23 cellular contexts compared by ENCODE assay signal in the genomic region with DNA sequence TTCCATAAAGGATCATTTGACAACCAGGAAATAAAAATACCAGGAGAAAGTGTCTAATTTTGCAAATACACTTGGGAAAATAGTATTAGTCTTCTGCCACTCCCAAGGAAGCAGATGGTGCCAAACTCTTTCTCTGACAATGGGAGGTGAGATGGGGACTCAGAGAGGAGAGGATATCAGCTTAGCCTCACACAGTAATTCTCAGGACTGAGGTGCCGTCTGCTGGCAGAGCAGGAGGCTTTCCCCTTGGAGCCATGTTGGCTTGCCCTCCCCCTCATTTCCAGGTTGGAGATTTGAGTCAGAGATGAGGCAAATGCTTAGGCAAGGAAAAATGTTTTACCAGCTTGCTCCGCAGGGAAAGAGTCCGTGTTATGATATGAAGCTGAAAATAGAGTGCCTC.
"Had no signal": no experiment of that assay in that cellular context is flagged by ENCODE, and none has a peak within 500 bp of the region (broad histone marks: within the 10 kb centered on the region; RNA-seq: fewer than 3 reads in every experiment).

No MANE protein-coding gene starts in this region.

- H3K27ac Mint-ChIP-seq: activated CD4-positive, alpha-beta memory T cell treated with anti-CD3 and anti-CD28 coated beads, Interleukin-2, amount 10 ng/mL, durations not matched to agents 7 days and 5 days; activated CD4-positive, alpha-beta T cell treated with anti-CD3 and anti-CD28 coated beads, Interleukin-2, amount 10 ng/mL, durations not matched to agents 7 days and 5 days; activated naive CD8-positive, alpha-beta T cell; activated T-helper 17 cell treated with anti-CD3 and anti-CD28 coated beads, Interleukin-2, amount 50 U/mL, for 72 hours; WTC11 had no signal

- H3K27me3 Mint-ChIP-seq: activated CD4-positive, alpha-beta memory T cell treated with anti-CD3 and anti-CD28 coated beads, Interleukin-2, amount 10 ng/mL, durations not matched to agents 7 days and 5 days; activated CD4-positive, alpha-beta T cell treated with anti-CD3 and anti-CD28 coated beads, Interleukin-2, amount 10 ng/mL, durations not matched to agents 7 days and 5 days; activated T-helper 17 cell treated with anti-CD3 and anti-CD28 coated beads, Interleukin-2, amount 50 U/mL, for 72 hours had no signal

- H3K36me3 Mint-ChIP-seq: activated naive CD8-positive, alpha-beta T cell; WTC11 had no signal

- H3K27ac ChIP-seq: epithelial cell of prostate, foreskin keratinocyte, gastroesophageal sphincter, heart right ventricle had no signal

- H3K4me1 Mint-ChIP-seq: activated CD4-positive, alpha-beta memory T cell treated with anti-CD3 and anti-CD28 coated beads, Interleukin-2, amount 10 ng/mL, durations not matched to agents 7 days and 5 days; activated CD4-positive, alpha-beta T cell treated with anti-CD3 and anti-CD28 coated beads, Interleukin-2, amount 10 ng/mL, durations not matched to agents 7 days and 5 days; activated T-helper 17 cell treated with anti-CD3 and anti-CD28 coated beads, Interleukin-2, amount 50 U/mL, for 72 hours had no signal

- H3K27me3 ChIP-seq: foreskin keratinocyte, gastroesophageal sphincter had no signal

- DNase-seq: activated CD4-positive, alpha-beta memory T cell treated with anti-CD3 and anti-CD28 coated beads, Interleukin-2, amount 10 ng/mL, durations not matched to agents 7 days and 5 days; activated CD4-positive, alpha-beta T cell treated with anti-CD3 and anti-CD28 coated beads for 1 hour; activated CD4-positive, alpha-beta T cell treated with anti-CD3 and anti-CD28 coated beads for 4 hours; activated CD4-positive, alpha-beta T cell treated with anti-CD3 and anti-CD28 coated beads, Interleukin-2, amount 10 ng/mL, durations not matched to agents 7 days and 5 days; activated CD4-positive, alpha-beta T cell treated with anti-CD3 and anti-CD28 coated beads, Interleukin-2, amount 50 U/mL, for 4 hours; activated effector memory CD4-positive, alpha-beta T cell treated with Interleukin-2 at 50 U/mL for 16 hours; activated gamma-delta T cell treated with Interleukin-2 at 50 U/mL for 16 hours; activated naive CD4-positive, alpha-beta T cell treated with anti-CD3 and anti-CD28 coated beads, Interleukin-2, amount 50 U/mL, for 16 hours; activated naive CD4-positive, alpha-beta T cell treated with Interleukin-2 at 50 U/mL for 16 hours; activated T-cell treated with anti-CD3 and anti-CD28 coated beads, Interleukin-2, amount 50 U/mL, for 4 hours; amniotic stem cell; anterior cingulate cortex; cortex of kidney; dermis blood vessel endothelial cell; effector CD8-positive, alpha-beta T cell; foreskin keratinocyte; heart right ventricle; T-helper 2 cell had no signal

- H3K36me3 ChIP-seq: gastroesophageal sphincter, heart right ventricle had no signal

- H3K4me3 ChIP-seq: gastroesophageal sphincter, heart right ventricle had no signal

- H3K4me3 Mint-ChIP-seq: activated CD4-positive, alpha-beta memory T cell treated with anti-CD3 and anti-CD28 coated beads, Interleukin-2, amount 10 ng/mL, durations not matched to agents 7 days and 5 days; activated CD4-positive, alpha-beta T cell treated with anti-CD3 and anti-CD28 coated beads, Interleukin-2, amount 10 ng/mL, durations not matched to agents 7 days and 5 days; activated naive CD8-positive, alpha-beta T cell; activated T-cell treated with anti-CD3 and anti-CD28 coated beads, Interleukin-2, amount 50 U/mL, for 4 hours; activated T-helper 17 cell treated with anti-CD3 and anti-CD28 coated beads, Interleukin-2, amount 50 U/mL, for 72 hours; WTC11 had no signal

- H3K4me1 ChIP-seq: foreskin keratinocyte, gastroesophageal sphincter, heart right ventricle had no signal

- ATAC-seq: activated T-cell treated with anti-CD3 and anti-CD28 coated beads, Interleukin-2, amount 50 U/mL, for 4 hours; activated T-helper 17 cell treated with anti-CD3 and anti-CD28 coated beads, Interleukin-2, amount 50 U/mL, for 72 hours; foreskin keratinocyte; gastroesophageal sphincter; heart right ventricle; WTC11 had no signal
